In the genomic region with DNA sequence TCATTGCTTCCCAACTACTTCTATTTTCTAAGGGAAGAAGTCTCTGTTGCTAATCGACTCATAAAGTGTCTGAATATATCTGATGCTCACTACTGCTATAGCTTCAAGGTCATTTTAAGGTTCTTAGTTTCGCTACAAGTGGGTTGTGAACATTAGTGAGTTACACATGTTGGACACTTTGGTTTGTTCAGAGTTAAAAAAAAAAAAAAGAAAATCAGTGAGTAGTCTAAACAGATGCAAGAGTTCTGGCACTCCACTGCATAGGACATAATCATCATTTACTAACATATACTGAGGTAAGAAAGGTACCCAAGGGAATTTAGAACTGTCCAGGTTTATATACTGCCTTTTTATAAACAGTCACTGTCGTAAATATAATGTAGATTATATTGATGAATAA, we compare ENCODE assay signal across 1 cellular context.
TF ChIP-seq lines count a peak whose summit lies in the region.

No MANE protein-coding gene starts in this region.

TF ChIP-seq in GM23338, 12 proteins besides CTCF, POLR2A, EP300 and RAD21:
- TF ChIP-seq, protein P1, sequence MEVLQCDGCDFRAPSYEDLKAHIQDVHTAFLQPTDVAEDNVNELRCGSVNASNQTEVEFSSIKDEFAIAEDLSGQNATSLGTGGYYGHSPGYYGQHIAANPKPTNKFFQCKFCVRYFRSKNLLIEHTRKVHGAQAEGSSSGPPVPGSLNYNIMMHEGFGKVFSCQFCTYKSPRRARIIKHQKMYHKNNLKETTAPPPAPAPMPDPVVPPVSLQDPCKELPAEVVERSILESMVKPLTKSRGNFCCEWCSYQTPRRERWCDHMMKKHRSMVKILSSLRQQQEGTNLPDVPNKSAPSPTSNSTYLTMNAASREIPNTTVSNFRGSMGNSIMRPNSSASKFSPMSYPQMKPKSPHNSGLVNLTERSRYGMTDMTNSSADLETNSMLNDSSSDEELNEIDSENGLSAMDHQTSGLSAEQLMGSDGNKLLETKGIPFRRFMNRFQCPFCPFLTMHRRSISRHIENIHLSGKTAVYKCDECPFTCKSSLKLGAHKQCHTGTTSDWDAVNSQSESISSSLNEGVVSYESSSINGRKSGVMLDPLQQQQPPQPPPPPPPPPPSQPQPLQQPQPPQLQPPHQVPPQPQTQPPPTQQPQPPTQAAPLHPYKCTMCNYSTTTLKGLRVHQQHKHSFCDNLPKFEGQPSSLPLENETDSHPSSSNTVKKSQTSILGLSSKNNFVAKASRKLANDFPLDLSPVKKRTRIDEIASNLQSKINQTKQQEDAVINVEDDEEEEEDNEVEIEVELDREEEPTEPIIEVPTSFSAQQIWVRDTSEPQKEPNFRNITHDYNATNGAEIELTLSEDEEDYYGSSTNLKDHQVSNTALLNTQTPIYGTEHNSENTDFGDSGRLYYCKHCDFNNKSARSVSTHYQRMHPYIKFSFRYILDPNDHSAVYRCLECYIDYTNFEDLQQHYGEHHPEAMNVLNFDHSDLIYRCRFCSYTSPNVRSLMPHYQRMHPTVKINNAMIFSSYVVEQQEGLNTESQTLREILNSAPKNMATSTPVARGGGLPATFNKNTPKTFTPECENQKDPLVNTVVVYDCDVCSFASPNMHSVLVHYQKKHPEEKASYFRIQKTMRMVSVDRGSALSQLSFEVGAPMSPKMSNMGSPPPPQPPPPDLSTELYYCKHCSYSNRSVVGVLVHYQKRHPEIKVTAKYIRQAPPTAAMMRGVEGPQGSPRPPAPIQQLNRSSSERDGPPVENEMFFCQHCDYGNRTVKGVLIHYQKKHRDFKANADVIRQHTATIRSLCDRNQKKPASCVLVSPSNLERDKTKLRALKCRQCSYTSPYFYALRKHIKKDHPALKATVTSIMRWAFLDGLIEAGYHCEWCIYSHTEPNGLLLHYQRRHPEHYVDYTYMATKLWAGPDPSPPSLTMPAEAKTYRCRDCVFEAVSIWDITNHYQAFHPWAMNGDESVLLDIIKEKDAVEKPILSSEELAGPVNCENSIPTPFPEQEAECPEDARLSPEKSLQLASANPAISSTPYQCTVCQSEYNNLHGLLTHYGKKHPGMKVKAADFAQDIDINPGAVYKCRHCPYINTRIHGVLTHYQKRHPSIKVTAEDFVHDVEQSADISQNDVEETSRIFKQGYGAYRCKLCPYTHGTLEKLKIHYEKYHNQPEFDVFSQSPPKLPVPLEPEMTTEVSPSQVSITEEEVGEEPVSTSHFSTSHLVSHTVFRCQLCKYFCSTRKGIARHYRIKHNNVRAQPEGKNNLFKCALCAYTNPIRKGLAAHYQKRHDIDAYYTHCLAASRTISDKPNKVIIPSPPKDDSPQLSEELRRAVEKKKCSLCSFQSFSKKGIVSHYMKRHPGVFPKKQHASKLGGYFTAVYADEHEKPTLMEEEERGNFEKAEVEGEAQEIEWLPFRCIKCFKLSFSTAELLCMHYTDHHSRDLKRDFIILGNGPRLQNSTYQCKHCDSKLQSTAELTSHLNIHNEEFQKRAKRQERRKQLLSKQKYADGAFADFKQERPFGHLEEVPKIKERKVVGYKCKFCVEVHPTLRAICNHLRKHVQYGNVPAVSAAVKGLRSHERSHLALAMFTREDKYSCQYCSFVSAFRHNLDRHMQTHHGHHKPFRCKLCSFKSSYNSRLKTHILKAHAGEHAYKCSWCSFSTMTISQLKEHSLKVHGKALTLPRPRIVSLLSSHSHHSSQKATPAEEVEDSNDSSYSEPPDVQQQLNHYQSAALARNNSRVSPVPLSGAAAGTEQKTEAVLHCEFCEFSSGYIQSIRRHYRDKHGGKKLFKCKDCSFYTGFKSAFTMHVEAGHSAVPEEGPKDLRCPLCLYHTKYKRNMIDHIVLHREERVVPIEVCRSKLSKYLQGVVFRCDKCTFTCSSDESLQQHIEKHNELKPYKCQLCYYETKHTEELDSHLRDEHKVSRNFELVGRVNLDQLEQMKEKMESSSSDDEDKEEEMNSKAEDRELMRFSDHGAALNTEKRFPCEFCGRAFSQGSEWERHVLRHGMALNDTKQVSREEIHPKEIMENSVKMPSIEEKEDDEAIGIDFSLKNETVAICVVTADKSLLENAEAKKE (CRISPR knock-in tag; IDR thresholded peaks at IDR 0.05) = no peak
- no peak for TF ChIP-seq ZNF331 (CRISPR knock-in tag; IDR thresholded peaks at IDR 0.05; ENCODE audit: low read depth)
- TF ChIP-seq, protein P2, sequence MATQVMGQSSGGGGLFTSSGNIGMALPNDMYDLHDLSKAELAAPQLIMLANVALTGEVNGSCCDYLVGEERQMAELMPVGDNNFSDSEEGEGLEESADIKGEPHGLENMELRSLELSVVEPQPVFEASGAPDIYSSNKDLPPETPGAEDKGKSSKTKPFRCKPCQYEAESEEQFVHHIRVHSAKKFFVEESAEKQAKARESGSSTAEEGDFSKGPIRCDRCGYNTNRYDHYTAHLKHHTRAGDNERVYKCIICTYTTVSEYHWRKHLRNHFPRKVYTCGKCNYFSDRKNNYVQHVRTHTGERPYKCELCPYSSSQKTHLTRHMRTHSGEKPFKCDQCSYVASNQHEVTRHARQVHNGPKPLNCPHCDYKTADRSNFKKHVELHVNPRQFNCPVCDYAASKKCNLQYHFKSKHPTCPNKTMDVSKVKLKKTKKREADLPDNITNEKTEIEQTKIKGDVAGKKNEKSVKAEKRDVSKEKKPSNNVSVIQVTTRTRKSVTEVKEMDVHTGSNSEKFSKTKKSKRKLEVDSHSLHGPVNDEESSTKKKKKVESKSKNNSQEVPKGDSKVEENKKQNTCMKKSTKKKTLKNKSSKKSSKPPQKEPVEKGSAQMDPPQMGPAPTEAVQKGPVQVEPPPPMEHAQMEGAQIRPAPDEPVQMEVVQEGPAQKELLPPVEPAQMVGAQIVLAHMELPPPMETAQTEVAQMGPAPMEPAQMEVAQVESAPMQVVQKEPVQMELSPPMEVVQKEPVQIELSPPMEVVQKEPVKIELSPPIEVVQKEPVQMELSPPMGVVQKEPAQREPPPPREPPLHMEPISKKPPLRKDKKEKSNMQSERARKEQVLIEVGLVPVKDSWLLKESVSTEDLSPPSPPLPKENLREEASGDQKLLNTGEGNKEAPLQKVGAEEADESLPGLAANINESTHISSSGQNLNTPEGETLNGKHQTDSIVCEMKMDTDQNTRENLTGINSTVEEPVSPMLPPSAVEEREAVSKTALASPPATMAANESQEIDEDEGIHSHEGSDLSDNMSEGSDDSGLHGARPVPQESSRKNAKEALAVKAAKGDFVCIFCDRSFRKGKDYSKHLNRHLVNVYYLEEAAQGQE (IDR thresholded peaks at IDR 0.05; ENCODE audit: unreplicated experiment) = no peak
- no peak for TF ChIP-seq EZH2 (IDR thresholded peaks at IDR 0.05; ENCODE audit: low read depth, unreplicated experiment)
- no peak for TF ChIP-seq POLR2AphosphoS5 (IDR thresholded peaks at IDR 0.05; ENCODE audit: low read depth)
- no peak for TF ChIP-seq CREB1 (CRISPR knock-in tag; IDR thresholded peaks at IDR 0.05; ENCODE audit: low read depth)
- no peak for TF ChIP-seq ZNF114 (CRISPR knock-in tag; IDR thresholded peaks at IDR 0.05)
- no peak for TF ChIP-seq NANOG (IDR thresholded peaks at IDR 0.05; ENCODE audit: borderline replicate concordance)
- no peak for TF ChIP-seq EZH2phosphoT487 (IDR thresholded peaks at IDR 0.05; ENCODE audit: unreplicated experiment)
- no peak for TF ChIP-seq JUNB (IDR thresholded peaks at IDR 0.05; ENCODE audit: unreplicated experiment)
- no peak for TF ChIP-seq STAT1 (IDR thresholded peaks at IDR 0.05; ENCODE audit: unreplicated experiment)
- TF ChIP-seq, protein P3, sequence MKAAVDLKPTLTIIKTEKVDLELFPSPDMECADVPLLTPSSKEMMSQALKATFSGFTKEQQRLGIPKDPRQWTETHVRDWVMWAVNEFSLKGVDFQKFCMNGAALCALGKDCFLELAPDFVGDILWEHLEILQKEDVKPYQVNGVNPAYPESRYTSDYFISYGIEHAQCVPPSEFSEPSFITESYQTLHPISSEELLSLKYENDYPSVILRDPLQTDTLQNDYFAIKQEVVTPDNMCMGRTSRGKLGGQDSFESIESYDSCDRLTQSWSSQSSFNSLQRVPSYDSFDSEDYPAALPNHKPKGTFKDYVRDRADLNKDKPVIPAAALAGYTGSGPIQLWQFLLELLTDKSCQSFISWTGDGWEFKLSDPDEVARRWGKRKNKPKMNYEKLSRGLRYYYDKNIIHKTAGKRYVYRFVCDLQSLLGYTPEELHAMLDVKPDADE (IDR thresholded peaks at IDR 0.05) = no peak
